ENCODE assay signal across 23 cellular contexts in the genomic region with DNA sequence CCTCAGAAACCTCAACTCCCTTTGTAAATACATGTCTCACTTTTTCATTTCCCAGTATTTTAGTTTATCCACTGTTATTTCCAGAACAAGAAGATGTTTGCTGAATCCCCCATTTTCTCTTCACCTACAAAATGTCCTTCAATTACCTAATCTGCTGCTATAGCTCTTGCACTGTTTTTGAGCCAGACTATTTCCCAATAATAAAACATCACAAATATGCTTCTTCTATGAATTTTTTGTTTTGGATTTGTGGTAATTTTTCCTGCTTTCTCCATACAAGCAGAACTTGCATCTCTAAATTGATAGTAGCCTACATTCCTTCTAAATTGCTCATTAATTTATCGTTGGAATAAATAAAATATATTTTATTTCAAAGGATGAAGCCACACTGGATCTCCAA.
"Had no signal": no experiment of that assay in that cellular context is flagged by ENCODE, and none has a peak within 500 bp of the region (broad histone marks: within the 10 kb centered on the region; RNA-seq: fewer than 3 reads in every experiment).

No MANE protein-coding gene starts in this region.

- H3K4me1 ChIP-seq: gastrocnemius medialis, psoas muscle, upper lobe of left lung, uterus had no signal

- DNase-seq: cerebellar nuclear complex; dorsolateral prefrontal cortex; effector CD4-positive, alpha-beta T cell; foreskin fibroblast; gastrocnemius medialis; head of caudate nucleus; kidney; naive thymus-derived CD8-positive, alpha-beta T cell; nephron progenitor cell; occipital lobe; ovary; posterior cingulate gyrus; psoas muscle; right cardiac atrium; small intestine; stimulated activated CD4-positive, alpha-beta T cell treated with anti-CD3 and anti-CD28 coated beads, Interleukin-15, amount 100 ng/mL, for 24 hours; stimulated activated CD4-positive, alpha-beta T cell treated with anti-CD3 and anti-CD28 coated beads, Interleukin-2, amount 100 ng/mL, for 48 hours; stimulated activated naive B cell treated with anti-CD40 and anti-IgM and Interleukin-4, amounts not matched to agents 10 μg/mL and 1 μg/mL and 100 μg/mL, for 72 hours; upper lobe of left lung; uterus had no signal

- H3K9me3 ChIP-seq: gastrocnemius medialis, ovary, psoas muscle, thoracic aorta, tibial nerve, upper lobe of left lung, uterus had no signal

- H3K4me3 ChIP-seq: dorsolateral prefrontal cortex, gastrocnemius medialis, ovary, psoas muscle, thoracic aorta, tibial nerve, upper lobe of left lung, uterus had no signal

- H3K36me3 ChIP-seq: gastrocnemius medialis, ovary, thoracic aorta, tibial nerve, upper lobe of left lung, uterus had no signal

- ATAC-seq: gastrocnemius medialis; left lobe of liver; naive thymus-derived CD8-positive, alpha-beta T cell; psoas muscle; right cardiac atrium; stimulated activated naive B cell treated with anti-CD40 and anti-IgM and Interleukin-4, amounts not matched to agents 10 μg/mL and 1 μg/mL and 100 μg/mL, for 72 hours had no signal

- H3K27me3 ChIP-seq: dorsolateral prefrontal cortex, gastrocnemius medialis, ovary, tibial nerve, upper lobe of left lung, uterus had no signal
